20 cellular contexts compared by ENCODE assay signal in the genomic region with DNA sequence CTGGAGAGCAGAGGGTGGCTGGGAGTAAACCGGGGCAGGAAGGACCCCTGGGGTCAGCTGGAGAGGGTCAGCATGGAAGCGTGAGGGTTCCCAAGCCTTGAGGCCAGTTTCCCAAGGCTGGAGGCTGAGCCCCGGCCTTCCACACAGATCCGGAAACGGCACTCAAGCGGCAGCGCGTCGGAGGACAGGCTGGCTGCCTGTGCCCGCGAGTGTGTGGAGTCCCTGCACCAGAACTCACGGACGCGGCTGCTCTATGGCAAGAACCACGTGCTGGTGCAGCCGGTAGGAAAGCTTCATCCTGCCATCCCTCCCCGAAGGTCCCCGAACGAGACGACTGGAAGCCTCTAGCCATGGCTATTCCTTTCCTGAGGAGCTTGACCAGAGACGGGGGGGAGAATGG.
"Had no signal": no experiment of that assay in that cellular context is flagged by ENCODE, and none has a peak within 500 bp of the region (broad histone marks: within the 10 kb centered on the region; RNA-seq: fewer than 3 reads in every experiment).

No MANE protein-coding gene starts in this region.

- DNase-seq: IMR-90, Kasumi-1, MM.1S, NCI-H1436, NCI-H187, NCI-H2029, NCI-H2081 treated with DMSO at 0.1 percent for 48 hours, NCI-H2171, NCI-H226, NCI-H446, NCI-H510A, NCI-H524 treated with DMSO at 0.1 percent for 48 hours, NCI-H69, NCI-H774, RPMI8226, SHP77, SK-N-SH had no signal

- ATAC-seq: HepG2 had no signal

- FAIRE-seq: HepG2, RCC 7860 had no signal

- H3K9ac ChIP-seq: KMS-11, SK-N-SH had no signal

- H3K27ac ChIP-seq: KMS-11 had no signal

- H3K9me3 ChIP-seq: SK-N-SH had no signal

- H3K4me2 ChIP-seq: KMS-11, SK-N-SH had no signal
